In genomic region chrX:67563469-67564448, GRCh38 we compare ENCODE assay signal across 15 cellular contexts. TPM values are rescaled to one million over a fixed set of nuclear protein-coding genes. Genes with fewer than 3 reads are reported as not detected.
A peak's percentile ranks its signal among the peaks of the same experiment; 100 is the strongest.
DNase-seq lines count a peak whose midpoint lies in the region; ATAC-seq and TF ChIP-seq lines count a peak whose summit lies in the region.
"Had no signal": no experiment of that assay in that cellular context is flagged by ENCODE, and none has a peak within 500 bp of the region (broad histone marks: within the 10 kb centered on the region; RNA-seq: fewer than 3 reads in every experiment).

No MANE protein-coding gene starts in this region.

- no peak overlapping the region for H3K27ac Mint-ChIP-seq in immature natural killer cell
- H3K27ac Mint-ChIP-seq: activated naive CD4-positive, alpha-beta T cell treated with anti-CD3 and anti-CD28 coated beads, Interleukin-2, amount 50 U/mL, for 72 hours; T-helper 1 cell treated with Interleukin-12 subunit alpha and Interleukin-12 subunit beta and Interleukin-4 antibody, amounts not matched to agents 30 μg/mL and 1 μg/mL, for 36 hours had no signal

- H3K79me2 ChIP-seq in GM23248 (ENCODE audit: insufficient read depth): no peaks in the 10 kb centered on the region

- peaks cover 0 to 4% (median 0%) of the 10 kb centered on the region in 3 donors for H3K27me3 Mint-ChIP-seq in immature natural killer cell (ENCODE audit: low read depth in 3 of 3)
- H3K27me3 Mint-ChIP-seq: central memory CD8-positive, alpha-beta T cell had no signal

- DNase-seq in GM23248 (peak; percentile 30), ascending aorta (ENCODE audit: low spot score in 2 of 2) (peak in 1 of 2 donors; percentile 65), heart right ventricle (peak in 1 of 2 donors; percentile 38), renal cortical epithelial cell (ENCODE audit: low read depth) (peak; percentile 6), SIG-M5 treated with dmso at 0.1 percent for 504 hours (lab: John Stamatoyannopoulos, UW; ENCODE audit: unreplicated experiment) (no peak), immature natural killer cell (no peak)
- no peak for DNase-seq in activated T-cell treated with anti-CD3 and anti-CD28 coated beads, Interleukin-2, amount 50 U/mL, for 1 hour
- no peak for DNase-seq in stimulated activated CD8-positive, alpha-beta memory T cell treated with anti-CD3 and anti-CD28 coated beads, Interleukin-4, amount 100 ng/mL, for 48 hours
- DNase-seq: glutamatergic neuron; NCI-H2081; stimulated activated CD4-positive, alpha-beta T cell treated with anti-CD3 and anti-CD28 coated beads, Interleukin-2, amount 100 ng/mL, for 48 hours; upper lobe of left lung had no signal

- H3K9me3 Mint-ChIP-seq in immature natural killer cell: no peaks in the 10 kb centered on the region
- H3K9me3 Mint-ChIP-seq: central memory CD8-positive, alpha-beta T cell; T-helper 1 cell treated with Interleukin-12 subunit alpha and Interleukin-12 subunit beta and Interleukin-4 antibody, amounts not matched to agents 30 μg/mL and 1 μg/mL, for 36 hours had no signal

- H3K4me3 Mint-ChIP-seq in immature natural killer cell: no peak overlapping the region
- H3K4me3 Mint-ChIP-seq: central memory CD8-positive, alpha-beta T cell; T-helper 1 cell treated with Interleukin-12 subunit alpha and Interleukin-12 subunit beta and Interleukin-4 antibody, amounts not matched to agents 30 μg/mL and 1 μg/mL, for 36 hours had no signal

- peak; percentile 67 to 93 (median 86) for ATAC-seq in heart right ventricle
- ATAC-seq: activated naive CD4-positive, alpha-beta T cell treated with anti-CD3 and anti-CD28 coated beads, Interleukin-2, amount 50 U/mL, for 72 hours had no signal

- intact Hi-C loops in ascending aorta (cut with DNase I) (no loop called here), heart right ventricle (cut with DNase I) (no loop called here)

- no peak overlapping the region for H3K4me2 ChIP-seq in GM23248 (ENCODE audit: unreplicated experiment)

- H3K9me3 ChIP-seq in GM23248 (ENCODE audit: low read depth) (no peaks in the 10 kb centered on the region), ascending aorta (no peaks in the 10 kb centered on the region), heart right ventricle (no peaks in the 10 kb centered on the region)
- H3K9me3 ChIP-seq: upper lobe of left lung had no signal

- H3K4me1 ChIP-seq in GM23248 (ENCODE audit: insufficient read depth) (peaks cover 8% of the 10 kb centered on the region; the same call in 1 of the 2 replicates), ascending aorta (peaks cover 0 to 5% of the 10 kb centered on the region in 2 donors), heart right ventricle (peaks cover 0 to 9% (median 0%) of the 10 kb centered on the region in 9 donors)
- H3K4me1 ChIP-seq: upper lobe of left lung had no signal

- 36 to 40% methylated on average over 7 of the region's 7 CpGs for WGBS in GM23248 (ENCODE audit: low coverage in 1 of 2, low lambda C conversion rate in 2 of 2, missing lambda C conversion rate in 2 of 2), 2 experiments
- WGBS in heart right ventricle, 2 donors: 29 to 38% methylated on average over 7 of the region's 7 CpGs

- in situ Hi-C loops in GM23248 (cut with MboI): no loop called here

- no peaks in the 10 kb centered on the region for H3K36me3 Mint-ChIP-seq in immature natural killer cell
- H3K36me3 Mint-ChIP-seq: activated naive CD4-positive, alpha-beta T cell treated with anti-CD3 and anti-CD28 coated beads, Interleukin-2, amount 50 U/mL, for 72 hours had no signal

- peak overlapping the region; percentile 56 for H2AFZ ChIP-seq in GM23248

- H4K20me1 ChIP-seq in GM23248 (ENCODE audit: insufficient read depth): no peaks in the 10 kb centered on the region

- H3K4me1 Mint-ChIP-seq in immature natural killer cell: no peaks in the 10 kb centered on the region
- H3K4me1 Mint-ChIP-seq: central memory CD8-positive, alpha-beta T cell had no signal

- no peak for TF ChIP-seq CTCF in ascending aorta (IDR thresholded peaks at IDR 0.05)
- no peak for TF ChIP-seq CTCF in heart right ventricle (IDR thresholded peaks at IDR 0.05)

- no peaks in the 10 kb centered on the region for H3K27me3 ChIP-seq in GM23248 (replicated peaks; ENCODE audit: insufficient read depth)
- H3K27me3 ChIP-seq in ascending aorta: no peaks in the 10 kb centered on the region
- H3K27me3 ChIP-seq in heart right ventricle: peaks cover 0 to 6% (median 0%) of the 10 kb centered on the region in 7 donors
- H3K27me3 ChIP-seq: upper lobe of left lung had no signal

- H3K9ac ChIP-seq in GM23248: no peak overlapping the region

- H3K27ac ChIP-seq in GM23248 (peak overlapping the region; percentile 21), ascending aorta (peak overlapping the region; percentile 55 to 58), heart right ventricle (peak overlapping the region in 9 of 10 donors; percentile 22 to 77 (median 73))
- H3K27ac ChIP-seq: upper lobe of left lung had no signal

- H3K4me3 ChIP-seq in GM23248 (no peak overlapping the region), ascending aorta (peak overlapping the region in 1 of 2 donors; percentile 5), heart right ventricle (no peak overlapping the region)
- H3K4me3 ChIP-seq: upper lobe of left lung had no signal

- no peaks in the 10 kb centered on the region for H3F3A ChIP-seq in GM23248 (ENCODE audit: insufficient read depth)

- no peaks in the 10 kb centered on the region for H3K9me2 ChIP-seq in GM23248 (ENCODE audit: insufficient read depth)

- H3K36me3 ChIP-seq in GM23248 (ENCODE audit: low read depth) (no peaks in the 10 kb centered on the region), ascending aorta (no peaks in the 10 kb centered on the region), heart right ventricle (no peaks in the 10 kb centered on the region)
- H3K36me3 ChIP-seq: upper lobe of left lung had no signal

RNA-seq across cellular contexts. Expression of gene AR, which starts 19.9 kb away (rescaled TPM):
- 4.8 and 6.8 TPM in 2 replicates for total RNA-seq in GM23248 (2014; rRNA removed; shearing (Covaris generic))
- polyA plus RNA-seq in GM23248 (2016; fragmentation: Nextera tagmentation; extraction: Ambion mirVana): 1.2 TPM in 2 replicates
- 16.3 TPM for total RNA-seq in ascending aorta
- 10 to 100 TPM; 18.4 to 35.2 (median 27.0) TPM for total RNA-seq in heart right ventricle
- 1 to 10 TPM; 1.7 to 3.0 TPM for polyA plus RNA-seq in heart right ventricle
- total RNA-seq in renal cortical epithelial cell: 0.52 and 0.80 TPM in 2 replicates
- polyA plus RNA-seq in immature natural killer cell: under 1 TPM in 1 of 3 donors, not detected in 2; 0.20 TPM
- total RNA-seq: activated naive CD4-positive, alpha-beta T cell treated with anti-CD3 and anti-CD28 coated beads, Interleukin-2, amount 50 U/mL, for 72 hours had no signal

Comparison
In these comparisons a context has a peak if more than half of its experiments do, and no peak if none do; other contexts are left out.
1. DNase-seq: peak in GM23248 (single experiment) and renal cortical epithelial cell (single experiment); none in SIG-M5 treated with dmso at 0.1 percent for 504 hours (single experiment), immature natural killer cell (0 of 3), activated T-cell treated with anti-CD3 and anti-CD28 coated beads, Interleukin-2, amount 50 U/mL, for 1 hour (single experiment) and stimulated activated CD8-positive, alpha-beta memory T cell treated with anti-CD3 and anti-CD28 coated beads, Interleukin-4, amount 100 ng/mL, for 48 hours (single experiment).
2. H3K27ac ChIP-seq: peak in every context shown above with its lines; median percentile 73 in heart right ventricle; 56 in ascending aorta; 21 in GM23248.